Comparison of ENCODE assay signal across 9 cellular contexts in genomic region chr6:31114540-31114876, GRCh38. TPM values are rescaled to one million over a fixed set of nuclear protein-coding genes. Genes with fewer than 3 reads are reported as not detected.
DNase-seq lines count a peak whose midpoint lies in the region; ATAC-seq, FAIRE-seq and TF ChIP-seq lines count a peak whose summit lies in the region.
"Had no signal": no experiment of that assay in that cellular context is flagged by ENCODE, and none has a peak within 500 bp of the region (broad histone marks: within the 10 kb centered on the region; RNA-seq: fewer than 3 reads in every experiment).

Gene PSORS1C1, plus strand, starts transcription at chr6:31114800. Its CDS starts 14,833 bp downstream, at chr6:31129633.

- dilution Hi-C loops in keratinocyte (cut with MboI; ENCODE audit: extremely low pct_ligation_motif_present, low sequenced_read_pairs) = no loop called here

- peak within 1 kb of the TSS; percentile 89 for H3K9ac ChIP-seq in keratinocyte (ENCODE audit: control insufficient read depth, extremely low read depth, insufficient read depth, low read length)

- H2AFZ ChIP-seq in keratinocyte (ENCODE audit: control insufficient read depth, low read length) = peak within 1 kb of the TSS; percentile 76

- H4K20me1 ChIP-seq in keratinocyte (ENCODE audit: control insufficient read depth, extremely low read depth, insufficient read depth, low read length) = no peaks in the 10 kb centered on the region

- H3K4me2 ChIP-seq in keratinocyte (ENCODE audit: control insufficient read depth, extremely low read depth, insufficient read depth, low read depth, low read length) = peak within 1 kb of the TSS; percentile 99

- FAIRE-seq in H54 (lab: Jason Lieb, UNC) = peak; percentile 68
- peak; percentile 97 for FAIRE-seq in keratinocyte (lab: Jason Lieb, UNC)

- H3K9me3 ChIP-seq in keratinocyte (ENCODE audit: control insufficient read depth, low read depth, low read length) (no peaks in the 10 kb centered on the region), HAP-1 (no peaks in the 10 kb centered on the region)

- H3K79me2 ChIP-seq in keratinocyte (ENCODE audit: control insufficient read depth, insufficient read depth, low read length) = peaks cover 35% of the 10 kb centered on the region

- TF ChIP-seq POLR2A in H54 (IDR thresholded peaks at IDR 0.05; ENCODE audit: low read depth, low read length) = peak; percentile 60

- H3K9me3 Mint-ChIP-seq in brain = peaks cover 0 to 2% (median 0%) of the 10 kb centered on the region in 5 experiments
- no peaks in the 10 kb centered on the region for H3K9me3 Mint-ChIP-seq in stimulated activated effector memory CD8-positive, alpha-beta T cell treated with anti-CD3 and anti-CD28 coated beads, Interleukin-12 subunit alpha, Interleukin-12 subunit beta, amount 100 ng/mL, for 72 hours
- H3K9me3 Mint-ChIP-seq: type B pancreatic cell had no signal

- H3K27me3 ChIP-seq in keratinocyte (ENCODE audit: control insufficient read depth, extremely low read depth, insufficient read depth, low read length) (no peaks in the 10 kb centered on the region), HAP-1 (ENCODE audit: low read depth) (peaks cover 8% of the 10 kb centered on the region)

- H3K4me3 Mint-ChIP-seq in brain = peak within 1 kb of the TSS in 2 of 5 experiments; percentile 32 to 75
- no peak within 1 kb of the TSS for H3K4me3 Mint-ChIP-seq in stimulated activated effector memory CD8-positive, alpha-beta T cell treated with anti-CD3 and anti-CD28 coated beads, Interleukin-12 subunit alpha, Interleukin-12 subunit beta, amount 100 ng/mL, for 72 hours
- H3K4me3 Mint-ChIP-seq: type B pancreatic cell had no signal

- no peaks in the 10 kb centered on the region for H3K9me1 ChIP-seq in keratinocyte (ENCODE audit: control insufficient read depth, extremely low read depth, insufficient read depth, low read length)

- H3K27ac ChIP-seq in keratinocyte (ENCODE audit: control insufficient read depth, insufficient read depth, low read length) = peak within 1 kb of the TSS; percentile 91

- H3K27ac Mint-ChIP-seq in brain = peak within 1 kb of the TSS; percentile 24 to 96 (median 88)
- H3K27ac Mint-ChIP-seq in stimulated activated effector memory CD8-positive, alpha-beta T cell treated with anti-CD3 and anti-CD28 coated beads, Interleukin-12 subunit alpha, Interleukin-12 subunit beta, amount 100 ng/mL, for 72 hours = peak within 1 kb of the TSS; percentile 26
- H3K27ac Mint-ChIP-seq: type B pancreatic cell had no signal

- peaks cover 43% of the 10 kb centered on the region for H3K27me3 Mint-ChIP-seq in brain

- in situ Hi-C loops in HAP-1 (cut with MboI; ENCODE audit: low sequenced_read_pairs) = no loop called here
- in situ Hi-C loops in KBM-7 (cut with MboI; ENCODE audit: low pct_unique_long_range_greater_than_20kb, low sequenced_read_pairs) = no loop called here

- DNase-seq in H54 (ENCODE audit: insufficient read length, low spot score) (peak; percentile 80), keratinocyte (ENCODE audit: low read depth, low spot score) (peak; percentile 88), HAP-1 (ENCODE audit: low spot score in 2 of 2) (no peak), MV-4-11 (lab: John Stamatoyannopoulos, UW) (no peak), KBM-7 (no peak), NCI-H1436 treated with DMSO at 0.1 percent for 48 hours (lab: John Stamatoyannopoulos, UW) (no peak)
- DNase-seq in stimulated activated effector memory CD8-positive, alpha-beta T cell treated with anti-CD3 and anti-CD28 coated beads, Interleukin-12 subunit alpha, Interleukin-12 subunit beta, amount 100 ng/mL, for 72 hours (ENCODE audit: low spot score in 2 of 2) = no peak

- H3K4me1 ChIP-seq in keratinocyte (ENCODE audit: control insufficient read depth, extremely low read depth, insufficient read depth, low read length) = peaks cover 38% of the 10 kb centered on the region
- H3K4me1 ChIP-seq in HAP-1 = no peaks in the 10 kb centered on the region

- no peaks in the 10 kb centered on the region for H3K36me3 Mint-ChIP-seq in brain
- H3K36me3 Mint-ChIP-seq in stimulated activated effector memory CD8-positive, alpha-beta T cell treated with anti-CD3 and anti-CD28 coated beads, Interleukin-12 subunit alpha, Interleukin-12 subunit beta, amount 100 ng/mL, for 72 hours = no peaks in the 10 kb centered on the region
- H3K36me3 Mint-ChIP-seq: type B pancreatic cell had no signal

- peaks cover 8 to 10% of the 10 kb centered on the region in 2 experiments for H3K36me3 ChIP-seq in keratinocyte (ENCODE audit: control insufficient read depth in 2 of 2, extremely low read depth in 1 of 2, insufficient read depth in 2 of 2, low read length in 2 of 2)
- H3K36me3 ChIP-seq in HAP-1 (replicated peaks) = no peaks in the 10 kb centered on the region

- no peak for ATAC-seq in stimulated activated effector memory CD8-positive, alpha-beta T cell treated with anti-CD3 and anti-CD28 coated beads, Interleukin-12 subunit alpha, Interleukin-12 subunit beta, amount 100 ng/mL, for 72 hours

- H3K4me1 Mint-ChIP-seq in brain = peaks cover 19% of the 10 kb centered on the region
- H3K4me1 Mint-ChIP-seq in stimulated activated effector memory CD8-positive, alpha-beta T cell treated with anti-CD3 and anti-CD28 coated beads, Interleukin-12 subunit alpha, Interleukin-12 subunit beta, amount 100 ng/mL, for 72 hours = no peaks in the 10 kb centered on the region

- H3K4me3 ChIP-seq in keratinocyte (ENCODE audit: control insufficient read depth in 2 of 3, extremely low read depth in 1 of 3, insufficient read depth in 2 of 3, low read depth in 1 of 3, low read length in 3 of 3) (peak within 1 kb of the TSS; percentile 57 to 85 (median 82)), HAP-1 (no peak within 1 kb of the TSS)

- TF ChIP-seq CTCF in brain (conservative IDR thresholded peaks at IDR 0.05) = no peak
- TF ChIP-seq CTCF in keratinocyte (optimal IDR thresholded peaks at IDR 0.05 in 1 of 3, IDR thresholded peaks at IDR 0.05 in 1 of 3, conservative IDR thresholded peaks at IDR 0.05 in 1 of 3; ENCODE audit: extremely low read depth in 1 of 3, insufficient read depth in 2 of 3, low read length in 3 of 3) = no peak

RNA-seq across cellular contexts. Expression of gene PSORS1C1, which starts in this region (rescaled TPM):
- not detected for polyA plus RNA-seq in brain (ENCODE audit: insufficient read depth, low read depth, low replicate concordance)
- polyA plus RNA-seq in keratinocyte = 3.6 to 9.4 TPM (median 5.7 TPM) in 3 replicates
- polyA plus RNA-seq in keratinocyte (2011; ENCODE audit: low read depth) = 14.3 TPM
- 6.9 and 9.2 TPM in 2 replicates for polyA plus RNA-seq in keratinocyte (2011; cell fraction: cytosol; rRNA removed)
- 15.8 and 28.1 TPM in 2 replicates for polyA plus RNA-seq in keratinocyte (2011; cell fraction: nucleus; rRNA removed)
- polyA plus RNA-seq in keratinocyte (2012; ENCODE audit: low replicate concordance) = 6.0 and 34.2 TPM in 2 replicates
- polyA minus RNA-seq in keratinocyte = 7.4 to 41.0 TPM (median 10.7 TPM) in 3 replicates
- not detected for polyA minus RNA-seq in keratinocyte (2011; cell fraction: cytosol; rRNA and poly(A)+ RNA removed)
- polyA minus RNA-seq in keratinocyte (2011; cell fraction: nucleus; rRNA and poly(A)+ RNA removed) = 6.0 and 6.8 TPM in 2 replicates

Comparison
In these comparisons a context has a peak if more than half of its experiments do, and no peak if none do; other contexts are left out.
1. DNase-seq: peak in H54 (single experiment) and keratinocyte (single experiment); none in stimulated activated effector memory CD8-positive, alpha-beta T cell treated with anti-CD3 and anti-CD28 coated beads, Interleukin-12 subunit alpha, Interleukin-12 subunit beta, amount 100 ng/mL, for 72 hours (0 of 2), HAP-1 (0 of 2), MV-4-11 (single experiment), KBM-7 (single experiment) and NCI-H1436 treated with DMSO at 0.1 percent for 48 hours (single experiment).